In the genomic region with DNA sequence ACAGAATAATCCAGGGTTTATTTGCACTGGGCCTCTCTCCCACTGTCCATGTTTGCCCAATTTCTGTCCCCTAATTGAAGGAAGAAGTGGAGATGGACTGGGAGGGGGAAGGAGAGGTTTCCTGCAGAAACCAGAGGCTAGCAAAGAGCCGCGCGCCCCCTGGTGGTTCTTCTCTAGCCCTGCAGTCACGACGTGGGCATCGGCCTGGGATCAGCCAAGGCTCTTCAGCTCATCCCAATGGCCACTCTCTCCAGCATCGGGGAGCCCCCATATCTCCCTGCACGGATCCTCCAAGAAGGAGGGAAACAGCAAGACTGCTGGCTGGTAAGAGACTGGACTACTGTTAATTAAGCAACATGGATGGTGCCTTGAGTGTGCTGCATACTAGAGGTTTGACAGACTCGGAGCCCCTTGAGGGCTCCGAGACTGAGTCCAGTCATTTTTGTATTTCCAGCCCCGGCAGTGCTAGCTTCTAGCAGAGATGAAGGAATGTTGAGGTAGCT, we compare ENCODE assay signal across 8 cellular contexts. TPM values are rescaled to one million over a fixed set of nuclear protein-coding genes. Genes with fewer than 3 reads are reported as not detected.
DNase-seq lines count a peak whose midpoint lies in the region; ATAC-seq and TF ChIP-seq lines count a peak whose summit lies in the region.

No MANE protein-coding gene starts in this region.

- TF ChIP-seq POLR2A in adrenal gland (IDR thresholded peaks at IDR 0.05): no peak

- H3K36me3 ChIP-seq in adrenal gland (replicated peaks in 1 of 2) (no peaks in the 10 kb centered on the region), left ventricle myocardium inferior (no peaks in the 10 kb centered on the region)

- TF ChIP-seq CTCF in adrenal gland (IDR thresholded peaks at IDR 0.05) (peak; percentile 94 to 98 (median 96)), left ventricle myocardium inferior (IDR thresholded peaks at IDR 0.05; ENCODE audit: borderline replicate concordance) (peak; percentile 93)

- H3K4me3 ChIP-seq in adrenal gland: no peak overlapping the region
- peak overlapping the region; percentile 0 for H3K4me3 ChIP-seq in left ventricle myocardium inferior

- ATAC-seq in GM21528 (IDR thresholded peaks at IDR 0.05; ENCODE audit: low FRiP score, unreplicated experiment) (peak; percentile 67), GM21737 (IDR thresholded peaks at IDR 0.05; ENCODE audit: unreplicated experiment) (no peak)

- peak; percentile 89 for DNase-seq in Ammon's horn (ENCODE audit: low spot score)
- peak; percentile 38 for DNase-seq in NCI-H1694 treated with DMSO at 0.1 percent for 48 hours (lab: John Stamatoyannopoulos, UW)
- peak; percentile 42 to 68 (median 63) for DNase-seq in T-helper 2 cell
- DNase-seq in adrenal gland: peak; percentile 82 to 94 (median 84)
- DNase-seq in left ventricle myocardium inferior: peak; percentile 77
- peak; percentile 71 for DNase-seq in putamen (ENCODE audit: low spot score)

- H3K4me1 ChIP-seq in adrenal gland (replicated peaks in 1 of 2) (peaks cover 4 to 24% of the 10 kb centered on the region in 2 donors), left ventricle myocardium inferior (peaks cover 39% of the 10 kb centered on the region)

- H3K27me3 ChIP-seq in adrenal gland (no peaks in the 10 kb centered on the region), left ventricle myocardium inferior (ENCODE audit: low read depth) (no peaks in the 10 kb centered on the region)

- WGBS in adrenal gland, 4 donors: 18 to 32% (median 22%) methylated on average over 8 to 11 of the region's 11 CpGs

- intact Hi-C loops in adrenal gland (cut with DNase I) (loop anchor here in 1 of 2 donors (5.0 kb wide), 1 partner anchor 230 kb away; no protein-coding TSS in a partner anchor), left ventricle myocardium inferior (cut with micrococcal nuclease) (no loop called here)

- peak overlapping the region in 2 of 5 donors; percentile 6 to 19 for H3K27ac ChIP-seq in adrenal gland
- peak overlapping the region; percentile 45 for H3K27ac ChIP-seq in left ventricle myocardium inferior (replicated peaks)

- H3K9me3 ChIP-seq in adrenal gland (replicated peaks in 1 of 3) (no peaks in the 10 kb centered on the region), left ventricle myocardium inferior (replicated peaks) (no peaks in the 10 kb centered on the region)

RNA-seq across cellular contexts. Expression of a gene that starts 18.7 kb away (rescaled TPM):
- total RNA-seq in adrenal gland (1 to 10 TPM; 3.2 to 6.0 (median 4.1) TPM), left ventricle myocardium inferior (2.7 TPM)
- 1 to 10 TPM; 1.4 to 2.7 (median 1.5) TPM for polyA plus RNA-seq in adrenal gland

RNA-seq across cellular contexts. Expression of a gene that starts 28.7 kb away (rescaled TPM):
- total RNA-seq in adrenal gland (under 1 TPM in 1 of 8 donors, not detected in 7; 0.46 TPM), left ventricle myocardium inferior (not detected)
- polyA plus RNA-seq in adrenal gland: 1 to 10 TPM in 1 of 3 donors, not detected in 2; 1.1 TPM

RNA-seq across cellular contexts. Expression of a gene that starts 30.2 kb away (rescaled TPM):
- total RNA-seq in adrenal gland (under 1 TPM in 7 of 8 donors, not detected in 1; 0.32 to 0.72 (median 0.44) TPM), left ventricle myocardium inferior (0.19 TPM)
- 1 to 10 TPM in 1 of 3 donors, under 1 TPM in 2; 0.05 to 1.1 (median 0.61) TPM for polyA plus RNA-seq in adrenal gland

RNA-seq across cellular contexts. Expression of a gene that starts 53.4 kb away (rescaled TPM):
- not detected for total RNA-seq in adrenal gland
- polyA plus RNA-seq in adrenal gland: not detected
- not detected for total RNA-seq in left ventricle myocardium inferior

Comparison
In these comparisons a context has a peak if more than half of its experiments do, and no peak if none do; other contexts are left out.
1. DNase-seq: peak in every context shown above with its lines; median percentile 89 in Ammon's horn; 84 in adrenal gland; 77 in left ventricle myocardium inferior; 71 in putamen; 63 in T-helper 2 cell; 38 in NCI-H1694 treated with DMSO at 0.1 percent for 48 hours.